In genomic region chr21:15406791-15407190, GRCh38 we compare ENCODE assay signal across 20 cellular contexts.
"Had no signal": no experiment of that assay in that cellular context is flagged by ENCODE, and none has a peak within 500 bp of the region (broad histone marks: within the 10 kb centered on the region; RNA-seq: fewer than 3 reads in every experiment).

No MANE protein-coding gene starts in this region.

- H3K4me1 ChIP-seq: gastroesophageal sphincter, heart right ventricle, lower lobe of right lung, right atrium auricular region, tibial nerve had no signal

- ATAC-seq: gastroesophageal sphincter, heart right ventricle, lower lobe of right lung had no signal

- H3K36me3 ChIP-seq: gastroesophageal sphincter, heart right ventricle, lower lobe of right lung, right atrium auricular region, tibial nerve had no signal

- FAIRE-seq: bronchial epithelial cell, TTC549 had no signal

- H3K4me3 ChIP-seq: gastroesophageal sphincter, heart right ventricle, lower lobe of right lung, right atrium auricular region, skin epidermis, tibial nerve had no signal

- DNase-seq: activated CD4-positive, alpha-beta T cell treated with anti-CD3 and anti-CD28 coated beads, Interleukin-2, amount 50 U/mL, for 1 hour; activated CD4-positive, CD25-positive, alpha-beta regulatory T cell; activated naive CD4-positive, alpha-beta T cell; activated naive CD8-positive, alpha-beta T cell treated with anti-CD3 and anti-CD28 coated beads, Interleukin-2, amount 10 ng/mL, durations not matched to agents 7 days and 5 days; activated T-cell treated with anti-CD3 and anti-CD28 coated beads for 4 hours; aorta; effector memory CD4-positive, alpha-beta T cell; heart right ventricle; lower lobe of right lung; midbrain; stimulated activated CD4-positive, alpha-beta T cell treated with anti-CD3 and anti-CD28 coated beads, Interleukin-4, amount 100 ng/mL, for 24 hours; stimulated activated naive CD4-positive, alpha-beta T cell; substantia nigra; T-helper 2 cell had no signal

- H3K27me3 ChIP-seq: gastroesophageal sphincter, heart right ventricle, right atrium auricular region, tibial nerve had no signal

- H3K27ac ChIP-seq: gastroesophageal sphincter, heart right ventricle, lower lobe of right lung, right atrium auricular region, skin epidermis, tibial nerve had no signal

- H3K9me3 ChIP-seq: lower lobe of right lung, right atrium auricular region had no signal
